25 cellular contexts compared by ENCODE assay signal in genomic region chr6:111220383-111221031, GRCh38.
"Had no signal": no experiment of that assay in that cellular context is flagged by ENCODE, and none has a peak within 500 bp of the region (broad histone marks: within the 10 kb centered on the region; RNA-seq: fewer than 3 reads in every experiment).

No MANE protein-coding gene starts in this region.

- H3K4me1 ChIP-seq: esophagus muscularis mucosa, foreskin keratinocyte, left lung, neural progenitor cell, parathyroid adenoma had no signal

- ATAC-seq: activated naive CD8-positive, alpha-beta T cell treated with anti-CD3 and anti-CD28 coated beads, Interleukin-2, amount 50 U/mL, for 24 hours; foreskin keratinocyte; left lung; natural killer cell had no signal

- DNase-seq: activated CD4-positive, alpha-beta memory T cell treated with anti-CD3 and anti-CD28 coated beads for 36 hours; activated CD4-positive, alpha-beta T cell treated with anti-CD3 and anti-CD28 coated beads, Interleukin-2, amount 10 ng/mL, durations not matched to agents 24 days and 14 days; activated CD4-positive, CD25-positive, alpha-beta regulatory T cell treated with anti-CD3 and anti-CD28 coated beads, Interleukin-2, amount 50 U/mL, for 72 hours; activated CD8-positive, alpha-beta memory T cell treated with anti-CD3 and anti-CD28 coated beads, Interleukin-2, amount 50 U/mL, for 4 hours; activated gamma-delta T cell; activated naive CD4-positive, alpha-beta T cell treated with anti-CD3 and anti-CD28 coated beads, Interleukin-2, amount 50 U/mL, for 16 hours; activated naive CD8-positive, alpha-beta T cell treated with anti-CD3 and anti-CD28 coated beads, Interleukin-2, amount 50 U/mL, for 24 hours; activated T-cell treated with anti-CD3 and anti-CD28 coated beads, Interleukin-2, amount 50 U/mL, for 1 hour; amygdala; central memory CD4-positive, alpha-beta T cell; foreskin keratinocyte; kidney glomerular epithelial cell; left lung; natural killer cell; occipital lobe; right cardiac atrium; stimulated activated CD4-positive, alpha-beta T cell treated with anti-CD3 and anti-CD28 coated beads, Interleukin-4, amount 100 ng/mL, for 1 hour; trophoblast cell had no signal

- H3K9me3 ChIP-seq: esophagus muscularis mucosa, left lung, thoracic aorta had no signal

- H3K27ac Mint-ChIP-seq: activated CD4-positive, alpha-beta memory T cell treated with anti-CD3 and anti-CD28 coated beads for 36 hours; activated CD4-positive, alpha-beta T cell treated with anti-CD3 and anti-CD28 coated beads, Interleukin-2, amount 10 ng/mL, durations not matched to agents 24 days and 14 days; activated naive CD8-positive, alpha-beta T cell treated with anti-CD3 and anti-CD28 coated beads, Interleukin-2, amount 50 U/mL, for 24 hours; activated T-helper 1 cell treated with anti-CD3 and anti-CD28 coated beads, Interleukin-12 subunit alpha, Interleukin-12 subunit beta, Interleukin-2, Interleukin-4 antibody, amounts not matched to agents 30 ng/mL and 10 ng/mL and 1 ng/mL, durations not matched to agents 14 hours and 24 hours and 36 hours; dendritic cell treated with granulocyte-macrophage colony-stimulating factor and Interleukin-4, amounts not matched to agents 40 ng/mL and 50 ng/mL, for 4 days; natural killer cell; neural progenitor cell; stimulated activated naive CD8-positive, alpha-beta T cell treated with anti-CD3 and anti-CD28 coated beads, Interleukin-15, Interleukin-2, amounts not matched to agents 100 ng/mL and 50 ng/mL, for 24 hours had no signal

- H3K27me3 ChIP-seq: esophagus muscularis mucosa, foreskin keratinocyte, left lung, neural progenitor cell had no signal

- H3K4me2 ChIP-seq: neural progenitor cell had no signal

- H3K9me3 Mint-ChIP-seq: activated CD4-positive, alpha-beta memory T cell treated with anti-CD3 and anti-CD28 coated beads for 36 hours; activated CD4-positive, alpha-beta T cell treated with anti-CD3 and anti-CD28 coated beads, Interleukin-2, amount 10 ng/mL, durations not matched to agents 24 days and 14 days; activated naive CD8-positive, alpha-beta T cell treated with anti-CD3 and anti-CD28 coated beads, Interleukin-2, amount 50 U/mL, for 24 hours; activated T-helper 1 cell treated with anti-CD3 and anti-CD28 coated beads, Interleukin-12 subunit alpha, Interleukin-12 subunit beta, Interleukin-2, Interleukin-4 antibody, amounts not matched to agents 30 ng/mL and 10 ng/mL and 1 ng/mL, durations not matched to agents 14 hours and 24 hours and 36 hours; dendritic cell treated with granulocyte-macrophage colony-stimulating factor and Interleukin-4, amounts not matched to agents 40 ng/mL and 50 ng/mL, for 4 days; natural killer cell; neural progenitor cell; stimulated activated naive CD8-positive, alpha-beta T cell treated with anti-CD3 and anti-CD28 coated beads, Interleukin-15, Interleukin-2, amounts not matched to agents 100 ng/mL and 50 ng/mL, for 24 hours had no signal

- H3K27ac ChIP-seq: esophagus muscularis mucosa, foreskin keratinocyte, left lung, neural progenitor cell, parathyroid adenoma had no signal

- H3K9ac ChIP-seq: neural progenitor cell, parathyroid adenoma had no signal

- H3K4me3 ChIP-seq: esophagus muscularis mucosa, left lung, neural progenitor cell, thoracic aorta had no signal

- H3K27me3 Mint-ChIP-seq: activated CD4-positive, alpha-beta memory T cell treated with anti-CD3 and anti-CD28 coated beads for 36 hours; activated naive CD8-positive, alpha-beta T cell treated with anti-CD3 and anti-CD28 coated beads, Interleukin-2, amount 50 U/mL, for 24 hours; dendritic cell treated with granulocyte-macrophage colony-stimulating factor and Interleukin-4, amounts not matched to agents 40 ng/mL and 50 ng/mL, for 4 days; stimulated activated naive CD8-positive, alpha-beta T cell treated with anti-CD3 and anti-CD28 coated beads, Interleukin-15, Interleukin-2, amounts not matched to agents 100 ng/mL and 50 ng/mL, for 24 hours had no signal

- H3K36me3 Mint-ChIP-seq: activated CD4-positive, alpha-beta memory T cell treated with anti-CD3 and anti-CD28 coated beads for 36 hours; natural killer cell had no signal

- H3K4me3 Mint-ChIP-seq: activated CD4-positive, alpha-beta memory T cell treated with anti-CD3 and anti-CD28 coated beads for 36 hours; activated CD4-positive, alpha-beta T cell treated with anti-CD3 and anti-CD28 coated beads, Interleukin-2, amount 10 ng/mL, durations not matched to agents 24 days and 14 days; activated naive CD8-positive, alpha-beta T cell treated with anti-CD3 and anti-CD28 coated beads, Interleukin-2, amount 50 U/mL, for 24 hours; activated T-helper 1 cell treated with anti-CD3 and anti-CD28 coated beads, Interleukin-12 subunit alpha, Interleukin-12 subunit beta, Interleukin-2, Interleukin-4 antibody, amounts not matched to agents 30 ng/mL and 10 ng/mL and 1 ng/mL, durations not matched to agents 14 hours and 24 hours and 36 hours; dendritic cell treated with granulocyte-macrophage colony-stimulating factor and Interleukin-4, amounts not matched to agents 40 ng/mL and 50 ng/mL, for 4 days; natural killer cell; neural progenitor cell; stimulated activated naive CD8-positive, alpha-beta T cell treated with anti-CD3 and anti-CD28 coated beads, Interleukin-15, Interleukin-2, amounts not matched to agents 100 ng/mL and 50 ng/mL, for 24 hours had no signal

- H3K36me3 ChIP-seq: esophagus muscularis mucosa, left lung, neural progenitor cell, thoracic aorta had no signal

- H3K4me1 Mint-ChIP-seq: activated CD4-positive, alpha-beta T cell treated with anti-CD3 and anti-CD28 coated beads, Interleukin-2, amount 10 ng/mL, durations not matched to agents 24 days and 14 days; natural killer cell had no signal

- H2AFZ ChIP-seq: neural progenitor cell, parathyroid adenoma had no signal

- H3K79me2 ChIP-seq: parathyroid adenoma had no signal
